ENCODE assay signal across 1 cellular context in the genomic region with DNA sequence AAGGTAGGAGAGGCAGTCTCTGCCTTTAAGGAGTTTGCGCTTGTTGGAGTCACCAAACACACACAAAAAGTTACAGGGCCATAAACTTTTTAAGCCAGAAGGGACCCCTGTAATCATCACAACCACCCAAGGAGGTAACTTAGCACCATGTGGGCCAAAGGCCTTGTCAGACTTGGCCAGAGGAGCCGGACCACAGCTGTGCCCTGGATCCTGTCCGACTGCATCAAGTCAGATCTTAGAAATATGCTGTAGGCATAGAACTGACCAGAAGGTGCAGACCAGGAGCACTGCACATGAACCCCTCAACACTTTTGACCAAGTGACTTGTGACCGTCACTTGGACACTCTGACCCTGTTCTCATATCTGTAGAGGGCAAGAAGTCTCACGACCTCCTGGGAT.
TF ChIP-seq lines count a peak whose summit lies in the region.

No MANE protein-coding gene starts in this region.

TF ChIP-seq in H1, 55 proteins besides CTCF, POLR2A, EP300 and RAD21:
- TF ChIP-seq HDAC2 (IDR thresholded peaks at IDR 0.05; ENCODE audit: borderline replicate concordance in 1 of 2, low read depth in 2 of 2, low read length in 2 of 2) = no peak
- TF ChIP-seq EZH2 (IDR thresholded peaks at IDR 0.05; ENCODE audit: low read depth, low read length, severe bottlenecking) = no peak
- TF ChIP-seq TBP (IDR thresholded peaks at IDR 0.05; ENCODE audit: low read depth, low read length) = no peak
- TF ChIP-seq SRF (IDR thresholded peaks at IDR 0.05; ENCODE audit: low read depth, low read length) = no peak
- TF ChIP-seq, protein P1, sequence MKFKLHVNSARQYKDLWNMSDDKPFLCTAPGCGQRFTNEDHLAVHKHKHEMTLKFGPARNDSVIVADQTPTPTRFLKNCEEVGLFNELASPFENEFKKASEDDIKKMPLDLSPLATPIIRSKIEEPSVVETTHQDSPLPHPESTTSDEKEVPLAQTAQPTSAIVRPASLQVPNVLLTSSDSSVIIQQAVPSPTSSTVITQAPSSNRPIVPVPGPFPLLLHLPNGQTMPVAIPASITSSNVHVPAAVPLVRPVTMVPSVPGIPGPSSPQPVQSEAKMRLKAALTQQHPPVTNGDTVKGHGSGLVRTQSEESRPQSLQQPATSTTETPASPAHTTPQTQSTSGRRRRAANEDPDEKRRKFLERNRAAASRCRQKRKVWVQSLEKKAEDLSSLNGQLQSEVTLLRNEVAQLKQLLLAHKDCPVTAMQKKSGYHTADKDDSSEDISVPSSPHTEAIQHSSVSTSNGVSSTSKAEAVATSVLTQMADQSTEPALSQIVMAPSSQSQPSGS (IDR thresholded peaks at IDR 0.05; ENCODE audit: low read length) = no peak
- no peak for TF ChIP-seq BACH1 (IDR thresholded peaks at IDR 0.05; ENCODE audit: low read length)
- TF ChIP-seq KDM1A (IDR thresholded peaks at IDR 0.05; ENCODE audit: borderline replicate concordance, low read length) = no peak
